ENCODE assay signal across 10 cellular contexts in genomic region chr6:16766043-16766521, GRCh38. TPM values are rescaled to one million over a fixed set of nuclear protein-coding genes. Genes with fewer than 3 reads are reported as not detected.
DNase-seq lines count a peak whose midpoint lies in the region; FAIRE-seq lines count a peak whose summit lies in the region.
"Had no signal": no experiment of that assay in that cellular context is flagged by ENCODE, and none has a peak within 500 bp of the region (broad histone marks: within the 10 kb centered on the region; RNA-seq: fewer than 3 reads in every experiment).

No MANE protein-coding gene starts in this region.

- H3K9me3 Mint-ChIP-seq in activated CD4-positive, alpha-beta T cell treated with anti-CD3 and anti-CD28 coated beads, Interleukin-2, amount 10 ng/mL, durations not matched to agents 24 days and 14 days, result no peaks in the 10 kb centered on the region
- H3K9me3 Mint-ChIP-seq: naive B cell had no signal

- FAIRE-seq in RCC 7860 (lab: Jason Lieb, UNC), result peak; percentile 91
- FAIRE-seq: colon had no signal

- H3K4me3 Mint-ChIP-seq in activated CD4-positive, alpha-beta T cell treated with anti-CD3 and anti-CD28 coated beads, Interleukin-2, amount 10 ng/mL, durations not matched to agents 24 days and 14 days, result peak overlapping the region; percentile 42
- H3K4me3 Mint-ChIP-seq: naive B cell had no signal

- intact Hi-C loops in activated CD4-positive, alpha-beta T cell treated with anti-CD3 and anti-CD28 coated beads, Interleukin-2, amount 10 ng/mL, durations not matched to agents 24 days and 14 days (cut with micrococcal nuclease), result loop anchor here (2.0 to 10.0 kb wide), 2 partner anchors 443 to 631 kb away; no protein-coding TSS in a partner anchor

- H3K4me1 Mint-ChIP-seq in activated CD4-positive, alpha-beta T cell treated with anti-CD3 and anti-CD28 coated beads, Interleukin-2, amount 10 ng/mL, durations not matched to agents 24 days and 14 days, result peaks cover 69% of the 10 kb centered on the region

- H3K27ac Mint-ChIP-seq in activated CD4-positive, alpha-beta T cell treated with anti-CD3 and anti-CD28 coated beads, Interleukin-2, amount 10 ng/mL, durations not matched to agents 24 days and 14 days, result peak overlapping the region; percentile 85

- H3K36me3 Mint-ChIP-seq in activated CD4-positive, alpha-beta T cell treated with anti-CD3 and anti-CD28 coated beads, Interleukin-2, amount 10 ng/mL, durations not matched to agents 24 days and 14 days (ENCODE audit: low read depth), result peaks cover 10% of the 10 kb centered on the region

- H3K27me3 Mint-ChIP-seq in activated CD4-positive, alpha-beta T cell treated with anti-CD3 and anti-CD28 coated beads, Interleukin-2, amount 10 ng/mL, durations not matched to agents 24 days and 14 days, result no peaks in the 10 kb centered on the region

- peak; percentile 81 for DNase-seq in activated CD4-positive, alpha-beta T cell treated with anti-CD3 and anti-CD28 coated beads, Interleukin-2, amount 10 ng/mL, durations not matched to agents 24 days and 14 days
- no peak for DNase-seq in activated CD4-positive, alpha-beta T cell treated with anti-CD3 and anti-CD28 coated beads for 4 hours
- DNase-seq in RCC 7860 (ENCODE audit: low spot score), result peak; percentile 91
- DNase-seq in dedifferentiated amniotic fluid mesenchymal stem cell (ENCODE audit: extremely low spot score), result peak; percentile 97
- DNase-seq in stimulated activated CD4-positive, alpha-beta T cell treated with anti-CD3 and anti-CD28 coated beads, Interleukin-4, amount 100 ng/mL, for 1 hour, result peak; percentile 16
- no peak for DNase-seq in hypothalamus (lab: John Stamatoyannopoulos, UW)
- no peak for DNase-seq in HK-2 (ENCODE audit: unreplicated experiment)
- DNase-seq in nucleus accumbens (lab: John Stamatoyannopoulos, UW), result no peak
- DNase-seq: naive B cell had no signal

RNA-seq across cellular contexts. Expression of gene ATXN1, which starts 4.8 kb away (rescaled TPM):
- 62.4 and 70.0 TPM in 2 replicates for total RNA-seq in activated CD4-positive, alpha-beta T cell treated with anti-CD3 and anti-CD28 coated beads, Interleukin-2, amount 10 ng/mL, durations not matched to agents 24 days and 14 days

Comparison
In these comparisons a context has a peak if more than half of its experiments do, and no peak if none do; other contexts are left out.
1. DNase-seq: peak in activated CD4-positive, alpha-beta T cell treated with anti-CD3 and anti-CD28 coated beads, Interleukin-2, amount 10 ng/mL, durations not matched to agents 24 days and 14 days (single experiment), RCC 7860 (single experiment), dedifferentiated amniotic fluid mesenchymal stem cell (single experiment) and stimulated activated CD4-positive, alpha-beta T cell treated with anti-CD3 and anti-CD28 coated beads, Interleukin-4, amount 100 ng/mL, for 1 hour (single experiment); none in activated CD4-positive, alpha-beta T cell treated with anti-CD3 and anti-CD28 coated beads for 4 hours (0 of 2), hypothalamus (0 of 51), HK-2 (single experiment) and nucleus accumbens (0 of 56).